In genomic region chr15:74817370-74817737, GRCh38 we compare ENCODE assay signal across 1 cellular context.
TF ChIP-seq lines count a peak whose summit lies in the region.

No MANE protein-coding gene starts in this region.

TF ChIP-seq in WTC11, 78 proteins besides CTCF, POLR2A, EP300 and RAD21 (continued from another document):
- TF ChIP-seq, protein P1, sequence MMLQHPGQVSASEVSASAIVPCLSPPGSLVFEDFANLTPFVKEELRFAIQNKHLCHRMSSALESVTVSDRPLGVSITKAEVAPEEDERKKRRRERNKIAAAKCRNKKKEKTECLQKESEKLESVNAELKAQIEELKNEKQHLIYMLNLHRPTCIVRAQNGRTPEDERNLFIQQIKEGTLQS (CRISPR knock-in tag; conservative IDR thresholded peaks at IDR 0.05), result no peak
- TF ChIP-seq ZNF317 (CRISPR knock-in tag; IDR thresholded peaks at IDR 0.05; ENCODE audit: borderline replicate concordance, low read depth) (no peak), ZNF423 (CRISPR knock-in tag; IDR thresholded peaks at IDR 0.05) (no peak), ESRRA (CRISPR knock-in tag; IDR thresholded peaks at IDR 0.05; ENCODE audit: borderline replicate concordance) (no peak), ZBTB21 (CRISPR knock-in tag; IDR thresholded peaks at IDR 0.05; ENCODE audit: borderline replicate concordance) (no peak), ETV6 (CRISPR knock-in tag; IDR thresholded peaks at IDR 0.05) (no peak)
